Comparison of ENCODE assay signal across 28 cellular contexts in genomic region chr2:31859959-31860358, GRCh38.
"Had no signal": no experiment of that assay in that cellular context is flagged by ENCODE, and none has a peak within 500 bp of the region (broad histone marks: within the 10 kb centered on the region; RNA-seq: fewer than 3 reads in every experiment).

No MANE protein-coding gene starts in this region.

- DNase-seq: activated CD4-positive, alpha-beta T cell treated with anti-CD3 and anti-CD28 coated beads for 48 hours; activated CD4-positive, alpha-beta T cell treated with anti-CD3 and anti-CD28 coated beads, Interleukin-2, amount 50 U/mL, for 4 hours; activated CD4-positive, CD25-positive, alpha-beta regulatory T cell treated with anti-CD3 and anti-CD28 coated beads, Interleukin-2, amount 50 U/mL, for 72 hours; activated CD8-positive, alpha-beta memory T cell treated with anti-CD3 and anti-CD28 coated beads, Interleukin-2, amount 50 U/mL, for 48 hours; activated CD8-positive, alpha-beta T cell treated with anti-CD3 and anti-CD28 coated beads, Interleukin-2, amount 10 ng/mL, durations not matched to agents 7 days and 5 days; activated effector memory CD4-positive, alpha-beta T cell treated with Interleukin-2 at 50 U/mL for 16 hours; activated naive CD4-positive, alpha-beta T cell; activated naive CD8-positive, alpha-beta T cell treated with anti-CD3 and anti-CD28 coated beads, Interleukin-2, amount 50 U/mL, for 24 hours; activated T-cell treated with anti-CD3 and anti-CD28 coated beads, Interleukin-2, amount 50 U/mL, for 1 hour; caudate nucleus; MG63; NCI-H1105; NCI-H1436; NCI-H1694 treated with DMSO at 0.1 percent for 48 hours; NCI-H2029 treated with DMSO at 0.1 percent for 48 hours; NCI-H345; NCI-H510A; NCI-H526 treated with DMSO at 0.1 percent for 48 hours; NCI-H82; Peyer's patch; Right ventricle myocardium superior; SJCRH30; SK-N-SH; T-helper 1 cell had no signal

- H3K9ac ChIP-seq: SK-N-SH had no signal

- H3K4me2 ChIP-seq: SK-N-SH had no signal

- H3K9me3 ChIP-seq: breast epithelium, MG63, Peyer's patch, SJCRH30, SK-N-SH had no signal

- H3K4me1 ChIP-seq: breast epithelium, Peyer's patch had no signal

- H3K27ac ChIP-seq: breast epithelium, Peyer's patch, RWPE1, SJCRH30 had no signal

- ATAC-seq: activated CD8-positive, alpha-beta T cell treated with anti-CD3 and anti-CD28 coated beads, Interleukin-2, amount 10 ng/mL, durations not matched to agents 7 days and 5 days; activated naive CD4-positive, alpha-beta T cell treated with anti-CD3 and anti-CD28 coated beads, Interleukin-2, amount 50 U/mL, for 72 hours; activated naive CD8-positive, alpha-beta T cell treated with anti-CD3 and anti-CD28 coated beads, Interleukin-2, amount 50 U/mL, for 24 hours; WTC11 had no signal

- H3K4me3 ChIP-seq: breast epithelium, MG63, Peyer's patch, SJCRH30 had no signal

- H3K27me3 ChIP-seq: breast epithelium, MG63, Peyer's patch, SJCRH30 had no signal

- H3K36me3 ChIP-seq: breast epithelium, Peyer's patch had no signal
